ENCODE assay signal across 20 cellular contexts in the genomic region with DNA sequence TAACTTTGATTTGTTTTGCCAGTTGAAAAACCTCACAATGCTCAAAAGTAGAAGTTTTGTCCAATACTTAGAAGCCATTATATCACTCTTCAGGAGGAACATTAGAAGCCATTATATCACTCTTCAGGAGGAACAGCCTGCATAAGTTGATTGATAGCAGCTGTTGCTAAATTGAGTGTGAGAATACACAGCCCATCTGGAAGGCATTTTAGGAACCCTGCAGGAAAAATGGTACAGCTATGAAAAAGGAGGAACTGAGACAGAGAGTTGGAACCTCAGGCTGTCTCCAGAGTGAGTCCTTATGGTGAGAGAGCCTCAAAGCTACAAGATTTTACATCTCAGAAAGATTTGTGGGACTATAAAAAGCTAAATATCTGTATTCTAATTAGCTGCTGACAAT.
DNase-seq lines count a peak whose midpoint lies in the region; ATAC-seq and TF ChIP-seq lines count a peak whose summit lies in the region.
"Had no signal": no experiment of that assay in that cellular context is flagged by ENCODE, and none has a peak within 500 bp of the region (broad histone marks: within the 10 kb centered on the region; RNA-seq: fewer than 3 reads in every experiment).

No MANE protein-coding gene starts in this region.

- intact Hi-C loops in left ventricle myocardium superior (cut with micrococcal nuclease) (no loop called here), CD14-positive monocyte (cut with micrococcal nuclease) (no loop called here)

- TF ChIP-seq CTCF in CD14-positive monocyte (IDR thresholded peaks at IDR 0.05), result no peak

- no peaks in the 10 kb centered on the region for H3K36me3 Mint-ChIP-seq in CD14-positive monocyte

- peak overlapping the region; percentile 62; the same call in 1 of the 2 replicates for H2AFZ ChIP-seq in Karpas-422 (ENCODE audit: low read length)

- H3K9me3 ChIP-seq in Karpas-422 (ENCODE audit: low read length) (no peaks in the 10 kb centered on the region), adipocyte (ENCODE audit: control insufficient read depth, low read length) (no peaks in the 10 kb centered on the region)
- H3K9me3 ChIP-seq: sigmoid colon had no signal

- H3K27me3 Mint-ChIP-seq in CD14-positive monocyte (ENCODE audit: low read depth in 3 of 3), result peaks cover 0 to 4% (median 2%) of the 10 kb centered on the region in 3 donors
- H3K27me3 Mint-ChIP-seq: activated B cell treated with CpG ODN at 0.5 μM for 24 hours had no signal

- no peaks in the 10 kb centered on the region for H3K9me2 ChIP-seq in Karpas-422 (replicated peaks; ENCODE audit: insufficient read depth, low read length)

- no peaks in the 10 kb centered on the region for H3K4me1 ChIP-seq in Karpas-422 (ENCODE audit: low read length)
- no peaks in the 10 kb centered on the region for H3K4me1 ChIP-seq in adipocyte (ENCODE audit: control insufficient read depth, insufficient read depth, low read length)
- H3K4me1 ChIP-seq: sigmoid colon had no signal

- DNase-seq in DMS 273 (lab: John Stamatoyannopoulos, UW; ENCODE audit: unreplicated experiment) (peak; percentile 68), Karpas-422 (no peak), adipocyte (ENCODE audit: low read depth) (peak; percentile 52), left ventricle myocardium superior (no peak), NCI-H187 treated with DMSO at 0.1 percent for 48 hours (lab: John Stamatoyannopoulos, UW) (no peak), NCI-H2227 treated with DMSO at 0.1 percent for 48 hours (lab: John Stamatoyannopoulos, UW) (no peak), CD14-positive monocyte (ENCODE audit: low spot score) (no peak)
- DNase-seq: activated B cell treated with CpG ODN at 0.5 μM for 24 hours; activated CD8-positive, alpha-beta T cell treated with anti-CD3 and anti-CD28 coated beads, Interleukin-2, amount 10 ng/mL, durations not matched to agents 7 days and 5 days; activated gamma-delta T cell; activated T-cell treated with anti-CD3 and anti-CD28 coated beads for 4 hours; effector CD8-positive, alpha-beta T cell; EL; IMR-90; NCI-H1105 treated with DMSO at 0.1 percent for 48 hours; NCI-H82; sigmoid colon; T-helper 9 cell had no signal

- no peak overlapping the region for H3K27ac Mint-ChIP-seq in CD14-positive monocyte
- H3K27ac Mint-ChIP-seq: activated B cell treated with CpG ODN at 0.5 μM for 24 hours; activated CD8-positive, alpha-beta T cell treated with anti-CD3 and anti-CD28 coated beads, Interleukin-2, amount 10 ng/mL, durations not matched to agents 7 days and 5 days; stimulated activated naive CD8-positive, alpha-beta T cell treated with anti-CD3 and anti-CD28 coated beads, Interleukin-15, Interleukin-2, amounts not matched to agents 100 ng/mL and 50 ng/mL, for 24 hours had no signal

- no peaks in the 10 kb centered on the region for H3K79me2 ChIP-seq in Karpas-422 (ENCODE audit: low read length)

- no peak overlapping the region for H3K4me3 Mint-ChIP-seq in CD14-positive monocyte
- H3K4me3 Mint-ChIP-seq: activated B cell treated with CpG ODN at 0.5 μM for 24 hours; activated CD8-positive, alpha-beta T cell treated with anti-CD3 and anti-CD28 coated beads, Interleukin-2, amount 10 ng/mL, durations not matched to agents 7 days and 5 days; neural crest cell; stimulated activated naive CD8-positive, alpha-beta T cell treated with anti-CD3 and anti-CD28 coated beads, Interleukin-15, Interleukin-2, amounts not matched to agents 100 ng/mL and 50 ng/mL, for 24 hours had no signal

- no peaks in the 10 kb centered on the region for H3K36me3 ChIP-seq in Karpas-422 (ENCODE audit: insufficient read depth, low read length)
- H3K36me3 ChIP-seq in adipocyte (ENCODE audit: control insufficient read depth, insufficient read depth, low read length, severe bottlenecking), result no peaks in the 10 kb centered on the region
- H3K36me3 ChIP-seq: sigmoid colon had no signal

- H3K9me3 Mint-ChIP-seq in CD14-positive monocyte, result peaks cover 0 to 9% (median 4%) of the 10 kb centered on the region in 7 donors
- H3K9me3 Mint-ChIP-seq: stimulated activated naive CD8-positive, alpha-beta T cell treated with anti-CD3 and anti-CD28 coated beads, Interleukin-15, Interleukin-2, amounts not matched to agents 100 ng/mL and 50 ng/mL, for 24 hours had no signal

- H4K20me1 ChIP-seq in Karpas-422 (ENCODE audit: insufficient read depth, low read depth, low read length), result no peaks in the 10 kb centered on the region

- H3K4me2 ChIP-seq in Karpas-422 (ENCODE audit: low read depth, low read length, poor library complexity, severe bottlenecking), result no peak overlapping the region

- peak; percentile 89 for ATAC-seq in left ventricle myocardium superior
- ATAC-seq: activated CD8-positive, alpha-beta T cell treated with anti-CD3 and anti-CD28 coated beads, Interleukin-2, amount 10 ng/mL, durations not matched to agents 7 days and 5 days had no signal

- no peaks in the 10 kb centered on the region for H3K4me1 Mint-ChIP-seq in CD14-positive monocyte
- H3K4me1 Mint-ChIP-seq: activated B cell treated with CpG ODN at 0.5 μM for 24 hours, neural crest cell had no signal

- H3K27me3 ChIP-seq in Karpas-422 (ENCODE audit: low read length) (no peaks in the 10 kb centered on the region), adipocyte (replicated peaks; ENCODE audit: control insufficient read depth, insufficient read depth, low read length) (no peaks in the 10 kb centered on the region)
- H3K27me3 ChIP-seq: sigmoid colon had no signal

- H3K4me3 ChIP-seq in Karpas-422 (ENCODE audit: low read length) (no peak overlapping the region), adipocyte (ENCODE audit: low read length) (no peak overlapping the region)
- H3K4me3 ChIP-seq: sigmoid colon had no signal

- H3K9ac ChIP-seq in Karpas-422 (ENCODE audit: low read length) (no peak overlapping the region), adipocyte (ENCODE audit: low read length) (no peak overlapping the region)

- no peak overlapping the region for H3K27ac ChIP-seq in Karpas-422 (ENCODE audit: low read length)
- H3K27ac ChIP-seq: sigmoid colon had no signal

Comparison
In these comparisons a context has a peak if more than half of its experiments do, and no peak if none do; other contexts are left out.
1. DNase-seq: peak in DMS 273 (single experiment) and adipocyte (single experiment); none in Karpas-422 (single experiment), left ventricle myocardium superior (single experiment), NCI-H187 treated with DMSO at 0.1 percent for 48 hours (single experiment), NCI-H2227 treated with DMSO at 0.1 percent for 48 hours (single experiment) and CD14-positive monocyte (single experiment).